In the genomic region with DNA sequence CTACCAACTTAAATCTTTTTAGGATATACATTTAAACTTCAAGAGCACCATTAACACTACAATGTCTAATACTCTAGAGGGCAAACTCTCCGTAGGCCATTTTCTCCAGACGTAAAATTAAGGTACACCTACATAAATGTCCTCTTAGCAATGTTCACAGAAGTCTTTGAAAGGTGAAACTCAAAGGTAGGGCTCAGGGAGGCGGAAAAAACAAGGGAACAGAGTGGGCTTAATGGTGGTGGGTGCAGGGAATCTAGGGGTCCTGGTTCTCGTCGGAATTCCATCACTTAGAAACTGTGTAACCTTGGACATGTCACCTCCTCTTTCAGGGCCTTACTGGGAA, we compare ENCODE assay signal across 8 cellular contexts. TPM values are rescaled to one million over a fixed set of nuclear protein-coding genes. Genes with fewer than 3 reads are reported as not detected.
DNase-seq lines count a peak whose midpoint lies in the region; ATAC-seq and TF ChIP-seq lines count a peak whose summit lies in the region.

No MANE protein-coding gene starts in this region.

- peaks cover 5 to 37% (median 29%) of the 10 kb centered on the region in 5 donors for H3K4me1 ChIP-seq in subcutaneous abdominal adipose tissue (ENCODE audit: control insufficient read depth in 5 of 5, insufficient read depth in 5 of 5, low read length in 5 of 5)

- peak overlapping the region; percentile 99 for H3K27ac ChIP-seq in subcutaneous abdominal adipose tissue (ENCODE audit: low read depth, low read length)

- peak overlapping the region; percentile 90 to 98 (median 96) for H3K9ac ChIP-seq in subcutaneous abdominal adipose tissue (ENCODE audit: low read length in 5 of 5)

- no peaks in the 10 kb centered on the region for H3K27me3 Mint-ChIP-seq in activated T-helper 1 cell treated with anti-CD3 and anti-CD28 coated beads, Interleukin-12 subunit alpha, Interleukin-12 subunit beta, Interleukin-2, Interleukin-4 antibody, amounts not matched to agents 30 ng/mL and 10 ng/mL and 1 ng/mL, durations not matched to agents 14 hours and 24 hours and 36 hours (ENCODE audit: insufficient read depth)

- CTCF ChIA-PET in GM10248 (lab: Yijun Ruan, JAX), result interaction anchor here (0.6 to 3.0 kb wide), 15 partner anchors 8 to 493 kb away, joined by 3 to 14 read pairs (median 4); no protein-coding TSS in a partner anchor

- DNase-seq in GM10248 (ENCODE audit: extremely low spot score) (peak; percentile 26), iPS-NIHi7 (ENCODE audit: extremely low spot score) (peak; percentile 12), T1000 (lab: John Stamatoyannopoulos, UW) (no peak), NCI-H1105 (lab: John Stamatoyannopoulos, UW) (no peak)
- no peak for DNase-seq in activated T-helper 1 cell treated with anti-CD3 and anti-CD28 coated beads, Interleukin-12 subunit alpha, Interleukin-12 subunit beta, Interleukin-2, Interleukin-4 antibody, amounts not matched to agents 30 ng/mL and 10 ng/mL and 1 ng/mL, durations not matched to agents 14 hours and 24 hours and 36 hours (ENCODE audit: low spot score)

- ATAC-seq in HG02885 (IDR thresholded peaks at IDR 0.05; ENCODE audit: poor library complexity, unreplicated experiment), result peak; percentile 7
- no peak for ATAC-seq in GM18861 (IDR thresholded peaks at IDR 0.05; ENCODE audit: unreplicated experiment)

- peak overlapping the region; percentile 99 for H3K27ac Mint-ChIP-seq in activated T-helper 1 cell treated with anti-CD3 and anti-CD28 coated beads, Interleukin-12 subunit alpha, Interleukin-12 subunit beta, Interleukin-2, Interleukin-4 antibody, amounts not matched to agents 30 ng/mL and 10 ng/mL and 1 ng/mL, durations not matched to agents 14 hours and 24 hours and 36 hours

- peaks cover 0 to 4% (median 0%) of the 10 kb centered on the region in 5 donors for H3K36me3 ChIP-seq in subcutaneous abdominal adipose tissue (ENCODE audit: control insufficient read depth in 5 of 5, insufficient read depth in 5 of 5, low read length in 5 of 5)

- H3K36me3 Mint-ChIP-seq in activated T-helper 1 cell treated with anti-CD3 and anti-CD28 coated beads, Interleukin-12 subunit alpha, Interleukin-12 subunit beta, Interleukin-2, Interleukin-4 antibody, amounts not matched to agents 30 ng/mL and 10 ng/mL and 1 ng/mL, durations not matched to agents 14 hours and 24 hours and 36 hours (ENCODE audit: low read depth), result peaks cover 19% of the 10 kb centered on the region

- H3K4me3 ChIP-seq in subcutaneous abdominal adipose tissue (ENCODE audit: low read depth in 1 of 5, low read length in 5 of 5), result peak overlapping the region; percentile 92 to 97 (median 96)

- peak; percentile 1 for TF ChIP-seq CTCF in GM10248 (IDR thresholded peaks at IDR 0.05; ENCODE audit: control extremely low read depth, extremely low read depth, low read depth, missing control alignments)

- peaks cover 8% of the 10 kb centered on the region for H3K9me3 Mint-ChIP-seq in activated T-helper 1 cell treated with anti-CD3 and anti-CD28 coated beads, Interleukin-12 subunit alpha, Interleukin-12 subunit beta, Interleukin-2, Interleukin-4 antibody, amounts not matched to agents 30 ng/mL and 10 ng/mL and 1 ng/mL, durations not matched to agents 14 hours and 24 hours and 36 hours

- H3K9me3 ChIP-seq in subcutaneous abdominal adipose tissue (ENCODE audit: control insufficient read depth in 5 of 5, low read length in 5 of 5), result no peaks in the 10 kb centered on the region

- intact Hi-C loops in activated T-helper 1 cell treated with anti-CD3 and anti-CD28 coated beads, Interleukin-12 subunit alpha, Interleukin-12 subunit beta, Interleukin-2, Interleukin-4 antibody, amounts not matched to agents 30 ng/mL and 10 ng/mL and 1 ng/mL, durations not matched to agents 14 hours and 24 hours and 36 hours (cut with micrococcal nuclease), result loop anchor here (2.0 kb wide), 2 partner anchors 40 to 208 kb away; no protein-coding TSS in a partner anchor

- POLR2A ChIA-PET in GM10248 (lab: Yijun Ruan, JAX), result interaction anchor here (0.7 to 1.4 kb wide), 3 partner anchors 17 to 593 kb away, joined by 3 to 7 read pairs (median 5); no protein-coding TSS in a partner anchor

- peak overlapping the region; percentile 93 for H3K4me3 Mint-ChIP-seq in activated T-helper 1 cell treated with anti-CD3 and anti-CD28 coated beads, Interleukin-12 subunit alpha, Interleukin-12 subunit beta, Interleukin-2, Interleukin-4 antibody, amounts not matched to agents 30 ng/mL and 10 ng/mL and 1 ng/mL, durations not matched to agents 14 hours and 24 hours and 36 hours

- no peaks in the 10 kb centered on the region for H3K27me3 ChIP-seq in subcutaneous abdominal adipose tissue (ENCODE audit: control insufficient read depth in 5 of 5, insufficient read depth in 4 of 5, low read length in 5 of 5)

- peaks cover 17% of the 10 kb centered on the region for H3K4me1 Mint-ChIP-seq in activated T-helper 1 cell treated with anti-CD3 and anti-CD28 coated beads, Interleukin-12 subunit alpha, Interleukin-12 subunit beta, Interleukin-2, Interleukin-4 antibody, amounts not matched to agents 30 ng/mL and 10 ng/mL and 1 ng/mL, durations not matched to agents 14 hours and 24 hours and 36 hours (ENCODE audit: low read depth)

RNA-seq across cellular contexts. Expression of gene NFU1, which starts 0.7 kb away (rescaled TPM):
- 29.3 and 29.8 TPM in 2 replicates for total RNA-seq in activated T-helper 1 cell treated with anti-CD3 and anti-CD28 coated beads, Interleukin-12 subunit alpha, Interleukin-12 subunit beta, Interleukin-2, Interleukin-4 antibody, amounts not matched to agents 30 ng/mL and 10 ng/mL and 1 ng/mL, durations not matched to agents 14 hours and 24 hours and 36 hours

RNA-seq across cellular contexts. Expression of gene GFPT1, which starts 49.5 kb away (rescaled TPM):
- total RNA-seq in activated T-helper 1 cell treated with anti-CD3 and anti-CD28 coated beads, Interleukin-12 subunit alpha, Interleukin-12 subunit beta, Interleukin-2, Interleukin-4 antibody, amounts not matched to agents 30 ng/mL and 10 ng/mL and 1 ng/mL, durations not matched to agents 14 hours and 24 hours and 36 hours, result 47.3 and 52.3 TPM in 2 replicates

Comparison
In these comparisons a context has a peak if more than half of its experiments do, and no peak if none do; other contexts are left out.
1. DNase-seq: peak in GM10248 (single experiment) and iPS-NIHi7 (single experiment); none in activated T-helper 1 cell treated with anti-CD3 and anti-CD28 coated beads, Interleukin-12 subunit alpha, Interleukin-12 subunit beta, Interleukin-2, Interleukin-4 antibody, amounts not matched to agents 30 ng/mL and 10 ng/mL and 1 ng/mL, durations not matched to agents 14 hours and 24 hours and 36 hours (single experiment), T1000 (single experiment) and NCI-H1105 (single experiment).